Comparison of ENCODE assay signal across 8 cellular contexts in genomic region chr18:59957957-59958356, GRCh38. TPM values are rescaled to one million over a fixed set of nuclear protein-coding genes. Genes with fewer than 3 reads are reported as not detected.
DNase-seq lines count a peak whose midpoint lies in the region; ATAC-seq, FAIRE-seq and TF ChIP-seq lines count a peak whose summit lies in the region.

No MANE protein-coding gene starts in this region.

- no TSS peak for BruUV-seq in mammary epithelial cell (replicated peaks; lab: Mats Ljungman, UMichigan)

- intact Hi-C loops in mammary epithelial cell (cut with micrococcal nuclease), result no loop called here
- intact Hi-C loops in left lung (cut with DNase I), result no loop called here

- ATAC-seq in HG03064 (IDR thresholded peaks at IDR 0.05; ENCODE audit: low read depth, unreplicated experiment) (peak; percentile 41), left lung (no peak)
- ATAC-seq in stimulated activated memory B cell treated with anti-CD40 and anti-IgM and Interleukin-4, amounts not matched to agents 10 μg/mL and 1 μg/mL and 100 μg/mL, for 72 hours, result peak; percentile 55

- no peaks in the 10 kb centered on the region for H3K36me3 Mint-ChIP-seq in stimulated activated memory B cell treated with anti-CD40 and anti-IgM and Interleukin-4, amounts not matched to agents 10 μg/mL and 1 μg/mL and 100 μg/mL, for 72 hours

- TF ChIP-seq POLR2A in GM12892 (IDR thresholded peaks at IDR 0.05; ENCODE audit: low read depth, low read length), result no peak

- peak overlapping the region; percentile 4 for H2AFZ ChIP-seq in mammary epithelial cell (ENCODE audit: low read depth, low read length)

- H3K27me3 ChIP-seq in mammary epithelial cell (ENCODE audit: insufficient read depth, low read length), result no peaks in the 10 kb centered on the region
- H3K27me3 ChIP-seq in left lung, result no peaks in the 10 kb centered on the region

- 71% methylated on average over 2 of the region's 2 CpGs for WGBS in mammary epithelial cell (ENCODE audit: low coverage, missing lambda C conversion rate)

- peaks cover 2% of the 10 kb centered on the region for H3K9me3 Mint-ChIP-seq in stimulated activated memory B cell treated with anti-CD40 and anti-IgM and Interleukin-4, amounts not matched to agents 10 μg/mL and 1 μg/mL and 100 μg/mL, for 72 hours

- peak overlapping the region; percentile 22 for H3K27ac Mint-ChIP-seq in stimulated activated memory B cell treated with anti-CD40 and anti-IgM and Interleukin-4, amounts not matched to agents 10 μg/mL and 1 μg/mL and 100 μg/mL, for 72 hours

- H3K9ac ChIP-seq in mammary epithelial cell (ENCODE audit: insufficient read depth, low read length), result no peak overlapping the region

- no peaks in the 10 kb centered on the region for H4K20me1 ChIP-seq in mammary epithelial cell (ENCODE audit: insufficient read depth, low read length)

- DNase-seq in GM12892 (ENCODE audit: insufficient read length) (no peak), NCI-H226 (peak; percentile 57), mammary epithelial cell (peak; percentile 39), left lung (no peak), GM13976 (ENCODE audit: low spot score) (no peak), caudate nucleus (lab: John Stamatoyannopoulos, UW) (no peak)

- peak; percentile 95 for FAIRE-seq in GM12892 (lab: Jason Lieb, UNC)

- H3K4me3 ChIP-seq in mammary epithelial cell (replicated peaks in 1 of 3; ENCODE audit: insufficient read depth in 1 of 3, low read depth in 2 of 3, low read length in 3 of 3) (no peak overlapping the region), left lung (no peak overlapping the region)

- in situ Hi-C loops in mammary epithelial cell (cut with MboI; ENCODE audit: low sequenced_read_pairs in 2 of 2) (loop anchor here in 1 of 2 donors (10.0 kb wide), 1 partner anchor 53 kb away; no protein-coding TSS in a partner anchor), GM13976 (cut with MboI; ENCODE audit: low sequenced_read_pairs, unreplicated experiment) (no loop called here)

- dilution Hi-C loops in mammary epithelial cell (cut with HindIII; ENCODE audit: low sequenced_read_pairs), result no loop called here

- H3K4me2 ChIP-seq in mammary epithelial cell (ENCODE audit: insufficient read depth, low read depth, low read length), result no peak overlapping the region

- no peaks in the 10 kb centered on the region for H3K79me2 ChIP-seq in mammary epithelial cell (ENCODE audit: insufficient read depth, low read length)

- H3K4me1 ChIP-seq in mammary epithelial cell (ENCODE audit: insufficient read depth, low read length) (peaks cover 54% of the 10 kb centered on the region), left lung (no peaks in the 10 kb centered on the region)

- CTCF ChIA-PET in mammary epithelial cell (lab: Charles Lee; ENCODE audit: low non-redundant PET), result no interaction called here

- H3K27ac ChIP-seq in mammary epithelial cell (ENCODE audit: insufficient read depth, low read depth, low read length) (no peak overlapping the region), left lung (no peak overlapping the region), caudate nucleus (ENCODE audit: low read depth, low read length) (no peak overlapping the region)

- H3K9me3 ChIP-seq in mammary epithelial cell (replicated peaks; ENCODE audit: insufficient read depth, low read length), result no peaks in the 10 kb centered on the region
- no peaks in the 10 kb centered on the region for H3K9me3 ChIP-seq in left lung

- H3K27me3 Mint-ChIP-seq in stimulated activated memory B cell treated with anti-CD40 and anti-IgM and Interleukin-4, amounts not matched to agents 10 μg/mL and 1 μg/mL and 100 μg/mL, for 72 hours, result no peaks in the 10 kb centered on the region

- H3K36me3 ChIP-seq in mammary epithelial cell (ENCODE audit: insufficient read depth, low read length) (no peaks in the 10 kb centered on the region), left lung (no peaks in the 10 kb centered on the region)

- H3K4me3 Mint-ChIP-seq in stimulated activated memory B cell treated with anti-CD40 and anti-IgM and Interleukin-4, amounts not matched to agents 10 μg/mL and 1 μg/mL and 100 μg/mL, for 72 hours, result no peak overlapping the region

- peaks cover 59% of the 10 kb centered on the region for H3K4me1 Mint-ChIP-seq in stimulated activated memory B cell treated with anti-CD40 and anti-IgM and Interleukin-4, amounts not matched to agents 10 μg/mL and 1 μg/mL and 100 μg/mL, for 72 hours

- TF ChIP-seq CTCF in mammary epithelial cell (conservative IDR thresholded peaks at IDR 0.05 in 1 of 2, IDR thresholded peaks at IDR 0.05 in 1 of 2; ENCODE audit: extremely low read depth in 1 of 2, insufficient read depth in 1 of 2, low read depth in 1 of 2, low read length in 2 of 2) (no peak), left lung (IDR thresholded peaks at IDR 0.05) (no peak), GM13976 (IDR thresholded peaks at IDR 0.05; ENCODE audit: borderline replicate concordance, control extremely low read depth, extremely low read depth, insufficient read depth, missing control alignments) (no peak)

RNA-seq across cellular contexts. Expression of gene PMAIP1, which starts 58.2 kb away (rescaled TPM):
- polyA plus RNA-seq in GM12892 (2012; ENCODE audit: missing spikeins), result 133 TPM
- total RNA-seq in mammary epithelial cell (10 to 100 TPM; 17.8 to 34.3 TPM), left lung (1 to 10 TPM; 3.0 to 5.9 TPM)
- 14.4 TPM for polyA plus RNA-seq in mammary epithelial cell
- 4.2 TPM for polyA minus RNA-seq in mammary epithelial cell

Comparison
In these comparisons a context has a peak if more than half of its experiments do, and no peak if none do; other contexts are left out.
1. DNase-seq: peak in NCI-H226 (single experiment) and mammary epithelial cell (single experiment); none in GM12892 (single experiment), left lung (0 of 2), GM13976 (single experiment) and caudate nucleus (0 of 61).